Comparison of ENCODE assay signal across 20 cellular contexts in the genomic region with DNA sequence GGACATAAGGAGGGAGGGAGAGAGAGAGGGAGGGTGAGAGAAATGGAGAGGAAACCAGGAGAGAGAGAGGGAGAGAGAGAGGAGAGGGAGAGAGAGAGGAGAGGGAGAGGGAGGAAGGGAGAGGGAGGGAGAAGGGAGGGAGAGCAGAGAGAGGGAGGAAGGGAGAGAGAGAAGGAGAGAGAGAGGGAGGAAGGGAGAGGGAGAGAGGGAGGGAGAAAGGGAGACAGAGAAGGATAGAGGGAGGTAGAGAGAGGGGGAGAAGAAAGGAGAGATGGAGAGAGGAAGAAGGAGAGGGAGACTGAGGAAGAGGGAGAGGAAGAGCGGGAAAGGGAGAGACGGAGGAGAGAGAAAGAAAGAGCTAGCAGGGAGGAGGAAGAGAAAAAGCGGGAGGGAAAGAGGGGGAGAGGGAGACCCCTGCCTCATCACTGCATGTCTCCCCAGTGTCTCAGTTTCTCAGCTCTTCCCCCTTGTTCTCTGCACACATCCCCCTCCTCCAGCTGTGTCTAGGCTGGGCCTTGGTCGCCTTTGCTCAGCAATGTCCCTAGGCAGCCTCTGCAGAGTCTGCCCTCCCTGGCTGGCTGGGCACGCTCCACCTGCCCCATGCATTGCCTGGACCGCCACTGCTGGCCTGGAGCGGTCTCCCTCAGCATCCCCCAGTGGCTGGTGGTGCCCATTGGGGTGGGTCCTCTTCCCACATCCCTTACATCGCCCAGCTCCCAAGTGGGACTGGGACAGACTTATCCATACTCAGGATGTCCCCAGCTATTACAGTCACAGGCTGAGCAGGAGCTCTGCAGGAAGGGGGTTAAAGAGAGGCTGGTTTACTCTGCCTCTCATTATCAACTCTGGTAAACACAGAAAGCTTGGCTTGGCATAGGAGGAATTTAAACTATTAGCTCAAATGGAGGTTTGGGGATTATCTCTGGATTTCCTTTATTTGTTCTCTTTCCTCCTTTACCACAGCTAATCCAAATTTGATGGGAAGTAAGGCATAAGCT.
"Had no signal": no experiment of that assay in that cellular context is flagged by ENCODE, and none has a peak within 500 bp of the region (broad histone marks: within the 10 kb centered on the region; RNA-seq: fewer than 3 reads in every experiment).

No MANE protein-coding gene starts in this region.

- H3K9me3 Mint-ChIP-seq: activated T-helper 17 cell treated with anti-CD3 and anti-CD28 coated beads, Interleukin-2, amount 50 U/mL, for 72 hours had no signal

- H3K4me3 Mint-ChIP-seq: activated B cell treated with CpG ODN at 0.5 μM for 24 hours; activated CD4-positive, alpha-beta T cell treated with anti-CD3 and anti-CD28 coated beads for 36 hours; activated naive CD8-positive, alpha-beta T cell; activated T-cell treated with anti-CD3 and anti-CD28 coated beads, Interleukin-2, amount 50 U/mL, for 24 hours; activated T-helper 17 cell treated with anti-CD3 and anti-CD28 coated beads, Interleukin-2, amount 50 U/mL, for 72 hours; neural crest cell had no signal

- H3K4me2 ChIP-seq: hepatocyte had no signal

- H3K79me2 ChIP-seq: hepatocyte had no signal

- ATAC-seq: activated CD4-positive, alpha-beta T cell treated with anti-CD3 and anti-CD28 coated beads for 36 hours; activated T-helper 17 cell treated with anti-CD3 and anti-CD28 coated beads, Interleukin-2, amount 50 U/mL, for 72 hours had no signal

- H3K4me3 ChIP-seq: hepatocyte, transverse colon, uterus had no signal

- H3K36me3 ChIP-seq: transverse colon, uterus had no signal

- H3K27ac Mint-ChIP-seq: activated B cell treated with CpG ODN at 0.5 μM for 24 hours; activated CD4-positive, alpha-beta T cell treated with anti-CD3 and anti-CD28 coated beads for 36 hours; activated naive CD8-positive, alpha-beta T cell; activated T-cell treated with anti-CD3 and anti-CD28 coated beads, Interleukin-2, amount 50 U/mL, for 24 hours; activated T-helper 17 cell treated with anti-CD3 and anti-CD28 coated beads, Interleukin-2, amount 50 U/mL, for 72 hours; progenitor cell of endocrine pancreas had no signal

- H3K4me1 Mint-ChIP-seq: activated B cell treated with CpG ODN at 0.5 μM for 24 hours; activated CD4-positive, alpha-beta T cell treated with anti-CD3 and anti-CD28 coated beads for 36 hours; activated T-helper 17 cell treated with anti-CD3 and anti-CD28 coated beads, Interleukin-2, amount 50 U/mL, for 72 hours; neural crest cell had no signal

- H3K27me3 Mint-ChIP-seq: activated CD4-positive, alpha-beta T cell treated with anti-CD3 and anti-CD28 coated beads for 36 hours; activated naive CD8-positive, alpha-beta T cell had no signal

- DNase-seq: activated B cell treated with CpG ODN at 0.5 μM for 24 hours; activated CD4-positive, alpha-beta T cell treated with anti-CD3 and anti-CD28 coated beads for 36 hours; activated CD4-positive, alpha-beta T cell treated with anti-CD3 and anti-CD28 coated beads, Interleukin-2, amount 50 U/mL, for 4 hours; activated CD8-positive, alpha-beta memory T cell treated with anti-CD3 and anti-CD28 coated beads for 24 hours; activated CD8-positive, alpha-beta memory T cell treated with anti-CD3 and anti-CD28 coated beads, Interleukin-2, amount 50 U/mL, for 4 hours; activated T-cell treated with anti-CD3 and anti-CD28 coated beads, Interleukin-2, amount 50 U/mL, for 24 hours; amniotic stem cell; effector CD4-positive, alpha-beta T cell; glutamatergic neuron; retina; stimulated activated CD4-positive, alpha-beta T cell treated with anti-CD3 and anti-CD28 coated beads, Interleukin-12 subunit alpha, Interleukin-12 subunit beta, amount 100 ng/mL, for 4 hours; stimulated activated CD4-positive, alpha-beta T cell treated with anti-CD3 and anti-CD28 coated beads, Interleukin-4, amount 100 ng/mL, for 4 hours; T1000; transverse colon; uterus had no signal

- H3K36me3 Mint-ChIP-seq: activated naive CD8-positive, alpha-beta T cell had no signal

- H3K4me1 ChIP-seq: transverse colon, uterus had no signal

- H3K27ac ChIP-seq: hepatocyte, transverse colon, uterus had no signal

- H2AFZ ChIP-seq: hepatocyte had no signal

- H3K27me3 ChIP-seq: transverse colon, uterus had no signal

- H3K9me3 ChIP-seq: transverse colon, uterus had no signal
